ENCODE assay signal across 5 cellular contexts in the genomic region with DNA sequence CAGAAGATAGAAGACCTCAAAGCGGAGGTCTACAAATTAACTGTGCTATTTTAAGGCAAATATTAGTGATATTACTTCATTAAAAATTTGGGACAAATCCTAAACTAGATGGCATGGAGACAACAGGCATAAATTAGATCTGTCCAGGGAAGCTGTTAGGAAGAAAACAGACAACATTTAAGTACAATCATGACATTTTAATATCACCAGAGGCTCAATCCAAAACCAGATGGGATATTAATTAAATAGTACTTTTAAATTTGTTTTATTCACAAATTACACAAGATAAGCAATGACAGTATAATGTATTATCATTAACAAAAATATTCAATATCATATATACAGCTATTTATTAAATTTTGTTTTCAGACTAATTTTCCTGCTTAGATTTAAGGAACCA.
"Had no signal": no experiment of that assay in that cellular context is flagged by ENCODE, and none has a peak within 500 bp of the region (broad histone marks: within the 10 kb centered on the region; RNA-seq: fewer than 3 reads in every experiment).

No MANE protein-coding gene starts in this region.

- H2AFZ ChIP-seq: GM23338 had no signal

- H3K4me3 ChIP-seq: GM23338 had no signal

- DNase-seq: H9, HCEC 1CT had no signal

- H3K4me2 ChIP-seq: GM23338 had no signal

- ATAC-seq: GM23338, HepG2 had no signal

- H3K27ac ChIP-seq: HL-60 had no signal
